16 cellular contexts compared by ENCODE assay signal in the genomic region with DNA sequence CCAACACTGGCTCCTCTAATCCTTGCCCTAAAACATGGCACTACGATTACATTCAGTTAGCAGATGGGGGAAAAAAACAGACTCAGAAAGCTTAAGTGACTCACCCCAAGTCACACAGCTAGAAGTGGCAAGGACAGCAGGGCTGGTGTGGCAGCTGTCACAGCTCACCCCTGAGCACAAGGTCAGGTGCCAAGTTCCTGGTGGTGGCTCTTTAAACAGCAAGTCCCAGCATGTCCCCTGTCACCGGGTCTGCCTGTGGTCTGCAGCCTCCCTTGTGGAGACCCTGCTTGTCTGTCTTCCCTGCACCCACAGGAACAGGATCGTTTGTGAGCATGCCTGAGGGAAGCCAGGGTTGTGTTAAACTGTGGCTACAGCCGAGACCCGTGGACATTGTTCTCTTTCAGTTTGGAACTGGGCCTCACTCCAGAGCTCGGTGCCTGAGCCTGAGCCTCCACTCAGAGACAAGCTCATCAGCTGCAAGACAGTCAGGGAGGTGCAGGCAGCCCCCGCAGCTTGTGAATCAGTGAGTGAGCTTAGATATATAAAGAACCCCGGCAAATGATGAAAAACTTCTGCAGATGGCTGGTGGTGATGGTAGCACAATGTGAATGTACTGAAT.
DNase-seq lines count a peak whose midpoint lies in the region; ATAC-seq, FAIRE-seq and TF ChIP-seq lines count a peak whose summit lies in the region.
"Had no signal": no experiment of that assay in that cellular context is flagged by ENCODE, and none has a peak within 500 bp of the region (broad histone marks: within the 10 kb centered on the region; RNA-seq: fewer than 3 reads in every experiment).

No MANE protein-coding gene starts in this region.

- H3F3A ChIP-seq in Loucy (ENCODE audit: low read depth): no peaks in the 10 kb centered on the region

- H3K36me3 Mint-ChIP-seq in astrocyte (ENCODE audit: low read depth, unreplicated experiment): no peaks in the 10 kb centered on the region

- no peaks in the 10 kb centered on the region for H3K36me3 ChIP-seq in Loucy (ENCODE audit: insufficient read depth, low read length)
- H3K36me3 ChIP-seq in astrocyte (ENCODE audit: insufficient read depth, low read length): no peaks in the 10 kb centered on the region
- H3K36me3 ChIP-seq in left lung: no peaks in the 10 kb centered on the region
- H3K36me3 ChIP-seq: breast epithelium had no signal

- intact Hi-C loops in left lung (cut with DNase I): no loop called here

- H3K4me1 ChIP-seq in Loucy (ENCODE audit: insufficient read depth, low read length, poor library complexity, severe bottlenecking): peaks cover 7% of the 10 kb centered on the region
- H3K4me1 ChIP-seq in astrocyte (ENCODE audit: insufficient read depth, low read length): no peaks in the 10 kb centered on the region
- H3K4me1 ChIP-seq in left lung: no peaks in the 10 kb centered on the region
- H3K4me1 ChIP-seq: breast epithelium had no signal

- no peaks in the 10 kb centered on the region for H3K79me2 ChIP-seq in Loucy (ENCODE audit: insufficient read depth, low read length)
- H3K79me2 ChIP-seq in astrocyte (ENCODE audit: insufficient read depth, low read length): no peaks in the 10 kb centered on the region

- no peak overlapping the region for H3K4me2 ChIP-seq in Loucy (ENCODE audit: low read depth, low read length, poor library complexity, severe bottlenecking)
- no peak overlapping the region for H3K4me2 ChIP-seq in astrocyte (ENCODE audit: low read length)
- H3K4me2 ChIP-seq: PC-9 had no signal

- H3K9me2 ChIP-seq in Loucy (replicated peaks; ENCODE audit: low read depth, low read length): no peaks in the 10 kb centered on the region

- TF ChIP-seq CTCF in C4-2B (conservative IDR thresholded peaks at IDR 0.05): no peak
- TF ChIP-seq CTCF in Loucy (conservative IDR thresholded peaks at IDR 0.05; ENCODE audit: low read length): no peak
- no peak for TF ChIP-seq CTCF in astrocyte (IDR thresholded peaks at IDR 0.05; ENCODE audit: insufficient read depth, low read depth, low read length)
- TF ChIP-seq CTCF in left lung (IDR thresholded peaks at IDR 0.05): no peak

- DNase-seq in NCI-H82 (lab: John Stamatoyannopoulos, UW) (peak; percentile 68), NCI-H82 treated with DMSO at 0.1 percent for 48 hours (lab: John Stamatoyannopoulos, UW; ENCODE audit: unreplicated experiment) (no peak), astrocyte (ENCODE audit: low read depth) (no peak), HT-29 (ENCODE audit: low spot score) (no peak), left lung (no peak)
- DNase-seq: activated CD4-positive, alpha-beta T cell treated with anti-CD3 and anti-CD28 coated beads for 48 hours; activated T-cell treated with anti-CD3 and anti-CD28 coated beads, Interleukin-2, amount 50 U/mL, for 24 hours; dorsolateral prefrontal cortex; PC-9; stimulated activated CD4-positive, alpha-beta T cell treated with anti-CD3 and anti-CD28 coated beads, Interleukin-4, amount 100 ng/mL, for 1 hour had no signal

- FAIRE-seq in astrocyte (lab: Jason Lieb, UNC): peak; percentile 34

- H3K27ac ChIP-seq in C4-2B (0 out of 2 replicates have a peak overlapping the region, but pooled peaks have one; percentile 22), astrocyte (ENCODE audit: low read depth, low read length) (no peak overlapping the region), left lung (no peak overlapping the region)
- H3K27ac ChIP-seq: breast epithelium, dorsolateral prefrontal cortex, PC-9 had no signal

- H3K27me3 Mint-ChIP-seq in astrocyte (ENCODE audit: low read depth, unreplicated experiment): peaks cover 22% of the 10 kb centered on the region

- H3K9ac ChIP-seq in Loucy (ENCODE audit: low read depth, low read length, poor library complexity, severe bottlenecking): peak overlapping the region; percentile 54
- no peak overlapping the region for H3K9ac ChIP-seq in astrocyte (ENCODE audit: low read length)

- H3K4me3 Mint-ChIP-seq in astrocyte (ENCODE audit: unreplicated experiment): no peak overlapping the region
- H3K4me3 Mint-ChIP-seq: activated T-cell treated with anti-CD3 and anti-CD28 coated beads, Interleukin-2, amount 50 U/mL, for 24 hours; IgD-negative memory B cell had no signal

- no peaks in the 10 kb centered on the region for H3K27me3 ChIP-seq in Loucy (ENCODE audit: insufficient read depth, low read length, poor library complexity, severe bottlenecking)
- H3K27me3 ChIP-seq in astrocyte (ENCODE audit: insufficient read depth, low read length): no peaks in the 10 kb centered on the region
- H3K27me3 ChIP-seq in left lung: no peaks in the 10 kb centered on the region

- no peaks in the 10 kb centered on the region for H3K9me3 ChIP-seq in Loucy (ENCODE audit: insufficient read depth, low read depth, low read length)
- H3K9me3 ChIP-seq in astrocyte (ENCODE audit: insufficient read depth, low read depth, low read length): no peaks in the 10 kb centered on the region
- no peaks in the 10 kb centered on the region for H3K9me3 ChIP-seq in left lung
- H3K9me3 ChIP-seq: breast epithelium had no signal

- H2AFZ ChIP-seq in Loucy (ENCODE audit: low read length) (no peak overlapping the region), astrocyte (ENCODE audit: low read depth, low read length) (no peak overlapping the region)
- H2AFZ ChIP-seq: PC-9 had no signal

- H3K9me3 Mint-ChIP-seq in astrocyte (ENCODE audit: unreplicated experiment): no peaks in the 10 kb centered on the region
- H3K9me3 Mint-ChIP-seq: activated T-cell treated with anti-CD3 and anti-CD28 coated beads, Interleukin-2, amount 50 U/mL, for 24 hours had no signal

- no peak overlapping the region for H3K4me3 ChIP-seq in Loucy (ENCODE audit: low read length, poor library complexity, severe bottlenecking)
- H3K4me3 ChIP-seq in astrocyte (ENCODE audit: insufficient read depth, low read depth, low read length): no peak overlapping the region
- no peak overlapping the region for H3K4me3 ChIP-seq in left lung
- H3K4me3 ChIP-seq: breast epithelium, dorsolateral prefrontal cortex, PC-9 had no signal

- H3K27ac Mint-ChIP-seq in astrocyte (ENCODE audit: unreplicated experiment): no peak overlapping the region
- H3K27ac Mint-ChIP-seq: activated T-cell treated with anti-CD3 and anti-CD28 coated beads, Interleukin-2, amount 50 U/mL, for 24 hours had no signal

- ATAC-seq in left lung (no peak), HG03354 (IDR thresholded peaks at IDR 0.05; ENCODE audit: poor library complexity, severe bottlenecking, unreplicated experiment) (no peak)
- ATAC-seq: SK-N-SH treated with all-trans-retinoic acid at 6 μM for 48 hours had no signal

- H4K20me1 ChIP-seq in Loucy (ENCODE audit: insufficient read depth, low read length, poor library complexity, severe bottlenecking) (no peaks in the 10 kb centered on the region), astrocyte (ENCODE audit: insufficient read depth, low read length) (no peaks in the 10 kb centered on the region)

- H3K4me1 Mint-ChIP-seq in astrocyte (ENCODE audit: low read depth, unreplicated experiment): peaks cover 3% of the 10 kb centered on the region
- H3K4me1 Mint-ChIP-seq: IgD-negative memory B cell had no signal
